20 cellular contexts compared by ENCODE assay signal in the genomic region with DNA sequence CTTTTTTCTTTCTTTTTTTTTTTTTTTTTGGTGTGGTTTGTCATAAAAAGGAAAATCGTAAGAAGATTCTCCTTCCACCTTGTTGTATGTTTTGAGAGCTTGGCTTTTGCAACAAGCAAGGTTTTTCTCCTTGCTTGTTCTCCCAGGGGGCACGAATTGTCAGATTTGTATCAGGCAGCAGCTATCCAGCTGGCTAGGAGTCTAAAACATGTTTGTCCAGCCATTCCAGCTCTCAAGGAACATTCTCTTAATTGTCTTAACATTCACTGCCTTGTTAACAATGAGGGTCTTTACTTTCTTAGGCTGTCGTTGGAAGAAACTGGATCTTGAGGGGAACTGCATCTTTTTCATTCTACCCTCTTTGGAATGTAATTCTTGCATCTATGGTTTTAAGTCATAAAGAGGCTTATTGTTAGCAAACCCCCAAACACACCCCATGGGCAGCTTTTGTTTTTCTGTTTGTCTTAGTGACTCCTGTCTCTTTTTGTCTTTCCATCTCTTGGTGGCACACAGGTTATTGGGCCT. TPM values are rescaled to one million over a fixed set of nuclear protein-coding genes. Genes with fewer than 3 reads are reported as not detected.
A peak's percentile ranks its signal among the peaks of the same experiment; 100 is the strongest.
DNase-seq lines count a peak whose midpoint lies in the region; ATAC-seq and TF ChIP-seq lines count a peak whose summit lies in the region.
"Had no signal": no experiment of that assay in that cellular context is flagged by ENCODE, and none has a peak within 500 bp of the region (broad histone marks: within the 10 kb centered on the region; RNA-seq: fewer than 3 reads in every experiment).

No MANE protein-coding gene starts in this region.

- peak overlapping the region; percentile 27 for H3K27ac ChIP-seq in caudate nucleus (ENCODE audit: low read depth, low read length)

- peaks cover 5% of the 10 kb centered on the region for H3K4me1 Mint-ChIP-seq in type B pancreatic cell (ENCODE audit: unreplicated experiment)
- H3K4me1 Mint-ChIP-seq: CD4-positive, CD25-positive, alpha-beta regulatory T cell; IgD-negative memory B cell had no signal

- H3K27ac Mint-ChIP-seq in type B pancreatic cell: no peak overlapping the region
- H3K27ac Mint-ChIP-seq: CD4-positive, CD25-positive, alpha-beta regulatory T cell; IgD-negative memory B cell had no signal

- no peak for ATAC-seq in GM21360 (IDR thresholded peaks at IDR 0.05; ENCODE audit: unreplicated experiment)
- ATAC-seq: GM12878, Panc1, SK-N-SH treated with all-trans-retinoic acid at 6 μM for 48 hours had no signal

- TF ChIP-seq CTCF in type B pancreatic cell (conservative IDR thresholded peaks at IDR 0.05): no peak

- peaks cover 4% of the 10 kb centered on the region for H3K36me3 Mint-ChIP-seq in type B pancreatic cell
- H3K36me3 Mint-ChIP-seq: CD4-positive, CD25-positive, alpha-beta regulatory T cell; IgD-negative memory B cell had no signal

- peak overlapping the region; percentile 13 for H3K4me3 Mint-ChIP-seq in type B pancreatic cell
- H3K4me3 Mint-ChIP-seq: CD4-positive, CD25-positive, alpha-beta regulatory T cell; IgD-negative memory B cell had no signal

- DNase-seq in NCI-H69 (lab: John Stamatoyannopoulos, UW) (peak; percentile 21), caudate nucleus (lab: John Stamatoyannopoulos, UW) (no peak), left kidney (ENCODE audit: low read depth, low spot score) (peak; percentile 21), type B pancreatic cell (ENCODE audit: extremely low spot score, unreplicated experiment) (no peak), midbrain (lab: John Stamatoyannopoulos, UW) (no peak)
- no peak for DNase-seq in central memory CD4-positive, alpha-beta T cell
- DNase-seq: CD4-positive, CD25-positive, alpha-beta regulatory T cell; DMS79 treated with DMSO at 0.1 percent for 48 hours; HCEC 1CT; MV-4-11; NCI-H1105 treated with DMSO at 0.1 percent for 48 hours; NCI-H2081; NCI-H446; NCI-H526 treated with DMSO at 0.1 percent for 48 hours; SIG-M5 had no signal

- H3K9me3 Mint-ChIP-seq in type B pancreatic cell: no peaks in the 10 kb centered on the region

- H3K27me3 Mint-ChIP-seq in type B pancreatic cell: no peaks in the 10 kb centered on the region
- H3K27me3 Mint-ChIP-seq: CD4-positive, CD25-positive, alpha-beta regulatory T cell had no signal

RNA-seq across cellular contexts. Expression of gene SHTN1, which starts 14.6 kb away (rescaled TPM):
- 18.2 and 35.6 TPM in 2 replicates for total RNA-seq in type B pancreatic cell (ENCODE audit: low replicate concordance)

Comparison
In these comparisons a context has a peak if more than half of its experiments do, and no peak if none do; other contexts are left out.
1. DNase-seq: peak in NCI-H69 (single experiment) and left kidney (single experiment); none in caudate nucleus (0 of 61), type B pancreatic cell (single experiment), central memory CD4-positive, alpha-beta T cell (single experiment) and midbrain (single experiment).